Comparison of ENCODE assay signal across 9 cellular contexts in genomic region chr18:59265246-59266018, GRCh38. TPM values are rescaled to one million over a fixed set of nuclear protein-coding genes. Genes with fewer than 3 reads are reported as not detected.
A peak's percentile ranks its signal among the peaks of the same experiment; 100 is the strongest.
DNase-seq lines count a peak whose midpoint lies in the region; ATAC-seq and TF ChIP-seq lines count a peak whose summit lies in the region.
"Had no signal": no experiment of that assay in that cellular context is flagged by ENCODE, and none has a peak within 500 bp of the region (broad histone marks: within the 10 kb centered on the region; RNA-seq: fewer than 3 reads in every experiment).

No MANE protein-coding gene starts in this region.

- peak overlapping the region; percentile 71 for H3K4me2 ChIP-seq in hepatocyte

- H3K4me3 Mint-ChIP-seq in stimulated activated naive CD8-positive, alpha-beta T cell treated with anti-CD3 and anti-CD28 coated beads, Interleukin-15, amount 100 ng/mL, for 72 hours: peak overlapping the region; percentile 72 to 76

- DNase-seq in DMS153 (lab: John Stamatoyannopoulos, UW): peak; percentile 59
- DNase-seq in H4 (ENCODE audit: low spot score): peak; percentile 21
- DNase-seq in SK-MEL-5 (ENCODE audit: low read depth, low spot score): peak; percentile 47
- no peak for DNase-seq in hepatocyte (ENCODE audit: low spot score)
- DNase-seq in stimulated activated naive CD8-positive, alpha-beta T cell treated with anti-CD3 and anti-CD28 coated beads, Interleukin-15, amount 100 ng/mL, for 72 hours: no peak
- DNase-seq in NK-92 (lab: John Stamatoyannopoulos, UW; ENCODE audit: unreplicated experiment): no peak
- DNase-seq in MV-4-11 (lab: John Stamatoyannopoulos, UW): no peak

- no peak overlapping the region for H2AFZ ChIP-seq in hepatocyte

- H3K4me3 ChIP-seq in hepatocyte: no peak overlapping the region

- no peak overlapping the region for H3K27ac Mint-ChIP-seq in stimulated activated naive CD8-positive, alpha-beta T cell treated with anti-CD3 and anti-CD28 coated beads, Interleukin-15, amount 100 ng/mL, for 72 hours

- peaks cover 88% of the 10 kb centered on the region for H3K27me3 Mint-ChIP-seq in stimulated activated naive CD8-positive, alpha-beta T cell treated with anti-CD3 and anti-CD28 coated beads, Interleukin-15, amount 100 ng/mL, for 72 hours

- no peaks in the 10 kb centered on the region for H4K20me1 ChIP-seq in hepatocyte (ENCODE audit: insufficient read depth, poor library complexity, severe bottlenecking)

- H3K79me2 ChIP-seq in hepatocyte: no peaks in the 10 kb centered on the region

- in situ Hi-C loops in SK-MEL-5 (cut with HindIII; ENCODE audit: low pct_unique_long_range_greater_than_20kb, low sequenced_read_pairs): no loop called here

- TF ChIP-seq CTCF in hepatocyte (IDR thresholded peaks at IDR 0.05; ENCODE audit: poor library complexity): no peak

- H3K27ac ChIP-seq in hepatocyte: no peak overlapping the region

- H3K4me1 Mint-ChIP-seq in stimulated activated naive CD8-positive, alpha-beta T cell treated with anti-CD3 and anti-CD28 coated beads, Interleukin-15, amount 100 ng/mL, for 72 hours: peaks cover 34% of the 10 kb centered on the region

- H3K9me3 ChIP-seq in hepatocyte (ENCODE audit: low read depth): no peaks in the 10 kb centered on the region

- H3K4me1 ChIP-seq in hepatocyte (ENCODE audit: insufficient read depth): peaks cover 8% of the 10 kb centered on the region

- H3K9me2 ChIP-seq in hepatocyte (replicated peaks; ENCODE audit: insufficient read depth): no peaks in the 10 kb centered on the region

- H3K36me3 ChIP-seq in hepatocyte (replicated peaks; ENCODE audit: insufficient read depth, low read depth): no peaks in the 10 kb centered on the region

- WGBS in hepatocyte (ENCODE audit: low lambda C conversion rate, missing lambda C conversion rate): 5% methylated on average over 31 of the region's 39 CpGs

- ATAC-seq in stimulated activated naive CD8-positive, alpha-beta T cell treated with anti-CD3 and anti-CD28 coated beads, Interleukin-15, amount 100 ng/mL, for 72 hours: peak; percentile 54
- ATAC-seq in HG03175 (IDR thresholded peaks at IDR 0.05; ENCODE audit: unreplicated experiment): no peak

- peaks cover 78% of the 10 kb centered on the region for H3K27me3 ChIP-seq in hepatocyte

- no peaks in the 10 kb centered on the region for H3K9me3 Mint-ChIP-seq in stimulated activated naive CD8-positive, alpha-beta T cell treated with anti-CD3 and anti-CD28 coated beads, Interleukin-15, amount 100 ng/mL, for 72 hours

RNA-seq across cellular contexts. Expression of gene RAX, which starts 7.8 kb away (rescaled TPM):
- total RNA-seq in H4 (2014; rRNA removed; shearing (Covaris generic)): not detected in 2 replicates
- total RNA-seq in SK-MEL-5 (2014; rRNA removed; shearing (Covaris generic)): not detected in 2 replicates
- not detected in 2 replicates for polyA plus RNA-seq in SK-MEL-5 (2015; cell fraction: cytosol; rRNA removed)
- not detected in 2 replicates for polyA plus RNA-seq in SK-MEL-5 (2015; cell fraction: nucleus; rRNA removed)
- total RNA-seq in hepatocyte: not detected in 2 replicates
- not detected in 2 replicates for polyA plus RNA-seq in hepatocyte
- total RNA-seq: liver had no signal
- polyA plus RNA-seq: liver had no signal

RNA-seq across cellular contexts. Expression of gene GRP, which starts 45.5 kb away (rescaled TPM):
- total RNA-seq in H4 (2014; rRNA removed; shearing (Covaris generic)): not detected in 2 replicates
- total RNA-seq in SK-MEL-5 (2014; rRNA removed; shearing (Covaris generic)): not detected in 2 replicates
- polyA plus RNA-seq in SK-MEL-5 (2015; cell fraction: cytosol; rRNA removed): not detected in 2 replicates
- not detected in 2 replicates for polyA plus RNA-seq in SK-MEL-5 (2015; cell fraction: nucleus; rRNA removed)
- total RNA-seq in hepatocyte: 2.6 TPM in 1 of 2 replicates, not detected in the other
- polyA plus RNA-seq in hepatocyte: 0.71 and 2.2 TPM in 2 replicates
- total RNA-seq: liver had no signal
- polyA plus RNA-seq: liver had no signal

RNA-seq across cellular contexts. Expression of gene CPLX4, which starts 53.0 kb away (rescaled TPM):
- not detected in 2 replicates for total RNA-seq in H4 (2014; rRNA removed; shearing (Covaris generic))
- total RNA-seq in SK-MEL-5 (2014; rRNA removed; shearing (Covaris generic)): not detected in 2 replicates
- not detected in 2 replicates for polyA plus RNA-seq in SK-MEL-5 (2015; cell fraction: cytosol; rRNA removed)
- polyA plus RNA-seq in SK-MEL-5 (2015; cell fraction: nucleus; rRNA removed): not detected in 2 replicates
- not detected in 2 replicates for total RNA-seq in hepatocyte
- not detected in 2 replicates for polyA plus RNA-seq in hepatocyte
- total RNA-seq: liver had no signal
- polyA plus RNA-seq: liver had no signal

Comparison
In these comparisons a context has a peak if more than half of its experiments do, and no peak if none do; other contexts are left out.
1. DNase-seq: peak in DMS153 (single experiment), H4 (single experiment) and SK-MEL-5 (single experiment); none in hepatocyte (single experiment), stimulated activated naive CD8-positive, alpha-beta T cell treated with anti-CD3 and anti-CD28 coated beads, Interleukin-15, amount 100 ng/mL, for 72 hours (0 of 2), NK-92 (single experiment) and MV-4-11 (single experiment).